8 cellular contexts compared by ENCODE assay signal in the genomic region with DNA sequence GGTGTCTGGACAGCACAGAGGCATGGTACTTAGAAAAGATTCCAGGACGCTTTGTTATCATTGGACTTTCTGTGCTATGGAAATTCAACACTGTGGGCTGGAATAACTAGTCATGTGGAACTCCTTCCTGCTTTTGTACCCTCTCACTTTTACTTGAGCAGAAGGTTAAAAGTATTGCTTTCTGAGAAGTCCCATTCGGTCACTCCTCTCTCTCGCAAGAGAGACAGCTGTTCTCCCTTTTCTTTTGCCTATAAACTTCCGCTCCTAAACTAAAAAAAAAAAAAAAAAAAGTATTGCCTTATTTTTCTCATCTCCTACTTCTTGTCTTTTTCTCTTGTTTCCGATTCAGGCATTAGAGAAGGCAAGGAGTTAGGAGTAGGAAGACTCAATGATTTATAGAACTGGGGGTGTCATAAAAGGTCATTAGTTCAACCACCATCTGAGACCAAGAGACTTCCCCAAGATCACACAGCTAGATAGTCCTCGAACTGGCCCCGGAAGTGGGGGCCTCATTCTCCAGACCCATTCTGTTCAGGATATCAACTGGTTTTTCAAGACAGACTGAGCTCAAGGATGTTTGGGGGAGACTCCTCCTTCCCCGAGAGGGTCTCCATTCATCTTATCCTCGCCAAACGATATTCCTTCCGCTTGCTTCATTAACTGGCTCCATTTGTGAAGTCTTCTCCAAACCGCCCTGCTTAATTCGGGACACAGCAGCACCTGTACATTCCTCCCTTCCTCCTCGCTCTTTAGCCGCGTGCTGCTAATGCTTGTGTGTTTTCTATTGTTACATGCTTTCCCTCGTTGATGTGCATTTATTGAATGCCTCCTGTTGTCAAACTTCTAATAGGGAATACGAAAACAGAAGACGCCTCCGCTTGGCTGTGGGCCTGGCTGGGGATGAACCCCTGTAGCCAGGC.
DNase-seq lines count a peak whose midpoint lies in the region; TF ChIP-seq lines count a peak whose summit lies in the region.

No MANE protein-coding gene starts in this region.

- peak overlapping the region; percentile 58 for H3K4me3 ChIP-seq in HFF-Myc (replicated peaks; ENCODE audit: low read depth, low read length)

- peak; percentile 72 for DNase-seq in NCI-H510A treated with DMSO at 0.1 percent for 48 hours (lab: John Stamatoyannopoulos, UW)
- no peak for DNase-seq in NCI-H510A (lab: John Stamatoyannopoulos, UW)
- DNase-seq in HFF-Myc (ENCODE audit: extremely low read depth, low read depth): no peak
- DNase-seq in NCI-H69 (lab: John Stamatoyannopoulos, UW): peak; percentile 59
- DNase-seq in T47D (ENCODE audit: low read depth in 1 of 2, low spot score in 1 of 2): peak; percentile 36 to 51
- DNase-seq in left kidney (ENCODE audit: low read depth, low spot score): peak; percentile 91
- DNase-seq in superior temporal gyrus (ENCODE audit: extremely low spot score): peak; percentile 55
- no peak for DNase-seq in NCI-H2081 treated with DMSO at 0.1 percent for 48 hours (lab: John Stamatoyannopoulos, UW)

- TF ChIP-seq CTCF in HFF-Myc (IDR thresholded peaks at IDR 0.05; ENCODE audit: low read depth, low read length, missing control alignments): no peak

- in situ Hi-C loops in T47D (cut with HindIII; ENCODE audit: low pct_unique_long_range_greater_than_20kb, low sequenced_read_pairs): no loop called here

Comparison
In these comparisons a context has a peak if more than half of its experiments do, and no peak if none do; other contexts are left out.
1. DNase-seq: peak in NCI-H510A treated with DMSO at 0.1 percent for 48 hours (single experiment), NCI-H69 (single experiment), T47D (2 of 2), left kidney (single experiment) and superior temporal gyrus (single experiment); none in NCI-H510A (single experiment), HFF-Myc (single experiment) and NCI-H2081 treated with DMSO at 0.1 percent for 48 hours (single experiment).